17 cellular contexts compared by ENCODE assay signal in the genomic region with DNA sequence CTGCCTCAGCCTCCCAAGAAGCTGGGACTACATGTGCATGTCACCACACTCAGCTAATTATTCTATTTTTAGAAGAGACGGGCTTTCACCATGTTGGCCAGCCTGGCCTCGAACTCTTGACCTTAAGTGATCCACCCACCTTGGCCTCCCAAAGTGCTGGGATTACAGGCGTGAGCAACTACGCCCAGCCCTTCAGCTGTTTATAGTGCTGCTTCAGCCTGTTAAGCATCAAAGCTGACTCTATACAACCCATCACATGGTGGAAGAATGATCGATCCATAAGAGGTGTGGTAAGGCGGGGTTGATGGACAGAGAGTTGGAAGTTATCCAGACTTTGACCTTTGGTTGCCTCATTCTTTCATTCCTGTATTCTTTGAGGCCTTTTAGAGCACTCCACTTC. TPM values are rescaled to one million over a fixed set of nuclear protein-coding genes. Genes with fewer than 3 reads are reported as not detected.
DNase-seq lines count a peak whose midpoint lies in the region; ATAC-seq and TF ChIP-seq lines count a peak whose summit lies in the region.
"Had no signal": no experiment of that assay in that cellular context is flagged by ENCODE, and none has a peak within 500 bp of the region (broad histone marks: within the 10 kb centered on the region; RNA-seq: fewer than 3 reads in every experiment).

No MANE protein-coding gene starts in this region.

- H2BK120ac ChIP-seq in trophoblast cell (ENCODE audit: insufficient read depth, low read length, poor library complexity): no peak overlapping the region

- H3K79me1 ChIP-seq in trophoblast cell (ENCODE audit: low read length): no peaks in the 10 kb centered on the region

- no peak overlapping the region for H3K18ac ChIP-seq in trophoblast cell (ENCODE audit: low read length)

- H3K36me3 Mint-ChIP-seq in osteocyte (ENCODE audit: unreplicated experiment): no peaks in the 10 kb centered on the region
- H3K36me3 Mint-ChIP-seq: CD4-positive, CD25-positive, alpha-beta regulatory T cell had no signal

- H2AK5ac ChIP-seq in trophoblast cell (ENCODE audit: low read length): no peak overlapping the region

- ATAC-seq in left lobe of liver: peak; percentile 38
- no peak for ATAC-seq in HG02973 (IDR thresholded peaks at IDR 0.05; ENCODE audit: unreplicated experiment)

- no peak overlapping the region for H2BK5ac ChIP-seq in trophoblast cell (ENCODE audit: low read depth, low read length, poor library complexity)

- H4K91ac ChIP-seq in trophoblast cell (ENCODE audit: low read depth, low read length): no peak overlapping the region

- H3K23ac ChIP-seq in trophoblast cell (ENCODE audit: low read length): no peak overlapping the region

- DNase-seq in HuH-7.5 (ENCODE audit: low spot score) (peak; percentile 37), SW480 (ENCODE audit: low spot score) (peak; percentile 15), left lobe of liver (ENCODE audit: low spot score) (no peak), osteocyte (ENCODE audit: extremely low spot score, unreplicated experiment) (no peak), trophoblast cell (no peak)
- DNase-seq in NK-92 treated with Interleukin-12 subunit alpha and Interleukin-12 subunit beta, amount 100 ng/mL, for 24 hours (lab: John Stamatoyannopoulos, UW): no peak
- DNase-seq: DMS79 treated with DMSO at 0.1 percent for 48 hours, H7, MG63, NCI-H1092, NCI-H146, NCI-H748 treated with DMSO at 0.1 percent for 48 hours, SW 1271 had no signal

- no peak overlapping the region for H3K27ac ChIP-seq in trophoblast cell (ENCODE audit: low read depth, low read length)
- H3K27ac ChIP-seq: SJSA1 had no signal

- peaks cover 3% of the 10 kb centered on the region for H3K27me3 Mint-ChIP-seq in osteocyte (ENCODE audit: unreplicated experiment)

- no peak overlapping the region for H3K9ac ChIP-seq in trophoblast cell (ENCODE audit: low read length)

- H3K27me3 ChIP-seq in trophoblast cell (ENCODE audit: insufficient read depth, low read length): no peaks in the 10 kb centered on the region
- H3K27me3 ChIP-seq: MG63, SJSA1 had no signal

- no peaks in the 10 kb centered on the region for H3K79me2 ChIP-seq in trophoblast cell (ENCODE audit: control insufficient read depth, insufficient read depth, low read length, poor library complexity)

- H3K9me3 Mint-ChIP-seq in osteocyte (ENCODE audit: unreplicated experiment): no peaks in the 10 kb centered on the region

- peaks cover 26% of the 10 kb centered on the region for H3K4me1 Mint-ChIP-seq in osteocyte (ENCODE audit: unreplicated experiment)

- no peak overlapping the region for H4K12ac ChIP-seq in trophoblast cell (ENCODE audit: low read depth, low read length)

- no peak overlapping the region for H2BK12ac ChIP-seq in trophoblast cell (ENCODE audit: low read length)

- no peaks in the 10 kb centered on the region for H3K9me3 ChIP-seq in trophoblast cell (ENCODE audit: insufficient read depth, low read depth, low read length)
- H3K9me3 ChIP-seq: MG63, SJSA1 had no signal

- H2AFZ ChIP-seq in trophoblast cell (ENCODE audit: insufficient read depth, low read length, poor library complexity): no peak overlapping the region

- TF ChIP-seq CTCF in osteocyte (IDR thresholded peaks at IDR 0.05): no peak

- no peaks in the 10 kb centered on the region for H3K36me3 ChIP-seq in trophoblast cell (ENCODE audit: control insufficient read depth in 1 of 2, insufficient read depth in 2 of 2, low read length in 2 of 2)
- H3K36me3 ChIP-seq: MG63, SJSA1 had no signal

- no peak overlapping the region for H3K27ac Mint-ChIP-seq in osteocyte (ENCODE audit: unreplicated experiment)
- H3K27ac Mint-ChIP-seq: B cell had no signal

- H4K8ac ChIP-seq in trophoblast cell (ENCODE audit: low read depth, low read length): no peak overlapping the region

- no peak overlapping the region for H3K4ac ChIP-seq in trophoblast cell (ENCODE audit: low read depth, low read length)

- H3K4me1 ChIP-seq in trophoblast cell (ENCODE audit: control insufficient read depth in 1 of 2, insufficient read depth in 2 of 2, low read length in 2 of 2): peaks cover 0 to 3% of the 10 kb centered on the region in 2 experiments
- H3K4me1 ChIP-seq: SJSA1 had no signal

- WGBS in trophoblast cell (ENCODE audit: extremely low coverage, insufficient coverage, insufficient read length): no CpG with 5 or more reads among the region's 6 CpGs

- no peak overlapping the region for H3K4me3 Mint-ChIP-seq in osteocyte (ENCODE audit: unreplicated experiment)
- H3K4me3 Mint-ChIP-seq: B cell; CD4-positive, CD25-positive, alpha-beta regulatory T cell had no signal

- no peak overlapping the region for H3K4me2 ChIP-seq in trophoblast cell (ENCODE audit: low read length)

- no peak overlapping the region for H3K14ac ChIP-seq in trophoblast cell (ENCODE audit: low read length)

- H3K4me3 ChIP-seq in trophoblast cell (ENCODE audit: low read depth, low read length): no peak overlapping the region
- H3K4me3 ChIP-seq: MG63, SJSA1 had no signal

RNA-seq across cellular contexts. Expression of a gene that starts 56.2 kb away (rescaled TPM):
- total RNA-seq in left lobe of liver (31.0 TPM), osteocyte (22.7 and 22.8 TPM in 2 replicates)
- 55.6 and 55.9 TPM in 2 replicates for polyA plus RNA-seq in trophoblast cell (2013)

Comparison
In these comparisons a context has a peak if more than half of its experiments do, and no peak if none do; other contexts are left out.
1. DNase-seq: peak in HuH-7.5 (single experiment) and SW480 (single experiment); none in left lobe of liver (single experiment), osteocyte (single experiment), NK-92 treated with Interleukin-12 subunit alpha and Interleukin-12 subunit beta, amount 100 ng/mL, for 24 hours (single experiment) and trophoblast cell (0 of 2).